In the genomic region with DNA sequence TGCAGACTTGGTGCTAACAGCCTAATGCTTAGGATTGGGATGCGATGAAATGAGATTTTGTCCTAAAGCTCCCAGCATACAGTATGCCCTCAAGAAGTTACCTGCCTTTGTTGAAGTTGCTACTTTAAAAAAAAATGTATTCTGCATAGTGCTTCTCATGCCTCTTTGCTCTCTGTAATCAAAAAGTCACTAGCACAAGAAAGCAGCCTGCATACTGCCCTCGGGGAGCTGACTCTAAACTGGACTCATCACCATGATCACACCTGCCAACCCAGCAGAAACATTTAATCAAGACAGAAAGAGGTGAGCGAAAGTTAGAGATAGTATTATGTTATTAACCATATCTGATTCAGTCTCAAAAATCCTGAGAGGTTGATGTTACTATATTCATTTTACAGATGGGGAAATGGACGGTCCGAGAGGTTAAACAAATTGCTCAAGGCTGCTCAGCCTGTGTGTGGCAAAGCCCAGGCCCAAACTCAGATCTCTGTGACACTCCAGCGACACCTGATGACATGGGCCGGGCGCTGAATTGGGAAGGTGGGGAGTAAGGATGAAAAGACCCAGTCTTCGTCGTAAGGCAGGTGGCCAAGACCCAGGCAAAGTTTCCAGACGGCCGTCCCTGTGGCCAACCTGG, we compare ENCODE assay signal across 9 cellular contexts. TPM values are rescaled to one million over a fixed set of nuclear protein-coding genes. Genes with fewer than 3 reads are reported as not detected.
DNase-seq lines count a peak whose midpoint lies in the region; ATAC-seq and TF ChIP-seq lines count a peak whose summit lies in the region.
"Had no signal": no experiment of that assay in that cellular context is flagged by ENCODE, and none has a peak within 500 bp of the region (broad histone marks: within the 10 kb centered on the region; RNA-seq: fewer than 3 reads in every experiment).

No MANE protein-coding gene starts in this region.

- H3K4me3 Mint-ChIP-seq in activated CD4-positive, alpha-beta T cell treated with anti-CD3 and anti-CD28 coated beads, Interleukin-2, amount 10 ng/mL, durations not matched to agents 7 days and 5 days: peak overlapping the region; percentile 74

- no peaks in the 10 kb centered on the region for H3K27me3 ChIP-seq in IMR-90 (ENCODE audit: control insufficient read depth, insufficient read depth, low read length)
- peaks cover 22% of the 10 kb centered on the region for H3K27me3 ChIP-seq in smooth muscle cell (ENCODE audit: low read depth)
- H3K27me3 ChIP-seq: adrenal gland had no signal

- dilution Hi-C loops in IMR-90 (cut with HindIII; ENCODE audit: low sequenced_read_pairs, unreplicated experiment): no loop called here

- H3K9ac ChIP-seq in IMR-90 (ENCODE audit: low read depth, low read length): peak overlapping the region; percentile 39
- no peak overlapping the region for H3K9ac ChIP-seq in smooth muscle cell (ENCODE audit: low read depth)

- H3K4me1 ChIP-seq in IMR-90 (ENCODE audit: control insufficient read depth, insufficient read depth, low read length) (peaks cover 3% of the 10 kb centered on the region; the same call in 1 of the 2 replicates), smooth muscle cell (ENCODE audit: low read depth) (peaks cover 11% of the 10 kb centered on the region)

- H2AK9ac ChIP-seq in IMR-90 (replicated peaks; ENCODE audit: low read depth, low read length, poor library complexity): peak overlapping the region; percentile 15

- no peak overlapping the region for H4K91ac ChIP-seq in IMR-90 (ENCODE audit: insufficient read depth, low read depth, low read length)

- H3K18ac ChIP-seq in IMR-90 (ENCODE audit: low read depth, low read length): no peak overlapping the region

- intact Hi-C loops in IMR-90 (cut with micrococcal nuclease): no loop called here

- no peak overlapping the region for H3K14ac ChIP-seq in IMR-90 (replicated peaks; ENCODE audit: low read depth, low read length)

- peaks cover 8% of the 10 kb centered on the region for H3F3A ChIP-seq in smooth muscle cell (ENCODE audit: low read depth)

- H3K79me2 ChIP-seq in smooth muscle cell (ENCODE audit: low read depth): no peaks in the 10 kb centered on the region

- no peak overlapping the region for H3K23ac ChIP-seq in IMR-90 (ENCODE audit: low read depth, low read length)

- no peak overlapping the region for H2BK15ac ChIP-seq in IMR-90 (ENCODE audit: low read depth, low read length)

- POLR2A ChIA-PET in activated CD4-positive, alpha-beta T cell treated with anti-CD3 and anti-CD28 coated beads, Interleukin-2, amount 10 ng/mL, durations not matched to agents 7 days and 5 days (lab: Charles Lee): interaction anchor here (0.6 kb wide), 1 partner anchor 28 kb away, joined by 3 read pairs; no protein-coding TSS in a partner anchor
- POLR2A ChIA-PET in IMR-90 (lab: Charles Lee; ENCODE audit: unreplicated experiment): no interaction called here

- no peaks in the 10 kb centered on the region for H3K9me3 Mint-ChIP-seq in activated CD4-positive, alpha-beta T cell treated with anti-CD3 and anti-CD28 coated beads, Interleukin-2, amount 10 ng/mL, durations not matched to agents 7 days and 5 days

- H3K4ac ChIP-seq in IMR-90 (ENCODE audit: low read depth, low read length): 0 out of 2 replicates have a peak overlapping the region, but pooled peaks have one; percentile 13

- H3K56ac ChIP-seq in IMR-90 (ENCODE audit: extremely low read depth, insufficient read depth, low read length): no peak overlapping the region

- ATAC-seq in IMR-90 (ENCODE audit: low read depth): no peak

- DNase-seq in activated CD4-positive, alpha-beta T cell treated with anti-CD3 and anti-CD28 coated beads, Interleukin-2, amount 10 ng/mL, durations not matched to agents 7 days and 5 days: no peak
- DNase-seq in activated CD4-positive, alpha-beta T cell treated with anti-CD3 and anti-CD28 coated beads for 48 hours: no peak
- DNase-seq in IMR-90: no peak
- DNase-seq in epithelial cell of proximal tubule (ENCODE audit: low read depth): no peak
- no peak for DNase-seq in smooth muscle cell (lab: John Stamatoyannopoulos, UW; ENCODE audit: unreplicated experiment)
- DNase-seq in HCEC 1CT: no peak
- no peak for DNase-seq in NCI-H748 treated with DMSO at 0.1 percent for 48 hours (lab: John Stamatoyannopoulos, UW)
- DNase-seq in stimulated activated CD4-positive, alpha-beta T cell treated with anti-CD3 and anti-CD28 coated beads, Interleukin-2, amount 100 ng/mL, for 24 hours: no peak

- no peaks in the 10 kb centered on the region for H3K9me3 ChIP-seq in IMR-90 (ENCODE audit: control insufficient read depth, insufficient read depth, low read length)
- H3K9me3 ChIP-seq in smooth muscle cell (replicated peaks; ENCODE audit: low read depth): no peaks in the 10 kb centered on the region
- H3K9me3 ChIP-seq: adrenal gland had no signal

- no peak overlapping the region for H2BK120ac ChIP-seq in IMR-90 (ENCODE audit: low read depth, low read length)

- H3K79me1 ChIP-seq in IMR-90 (ENCODE audit: low read depth in 1 of 2, low read length in 2 of 2): no peaks in the 10 kb centered on the region; a peak in 2 of 4 replicates

- in situ Hi-C loops in IMR-90 (cut with MboI; ENCODE audit: low sequenced_read_pairs): no loop called here

- H2BK5ac ChIP-seq in IMR-90 (ENCODE audit: low read depth, low read length, poor library complexity, severe bottlenecking): no peak overlapping the region

- H2AK5ac ChIP-seq in IMR-90 (ENCODE audit: low read depth, low read length): no peak overlapping the region; the same call in 1 of the 2 replicates

- TF ChIP-seq CTCF in IMR-90 (conservative IDR thresholded peaks at IDR 0.05; ENCODE audit: low read depth, low read length) (no peak), epithelial cell of proximal tubule (conservative IDR thresholded peaks at IDR 0.05; ENCODE audit: low read depth, low read length) (no peak), smooth muscle cell (IDR thresholded peaks at IDR 0.05; ENCODE audit: borderline replicate concordance, insufficient read depth, poor library complexity, severe bottlenecking) (no peak)

- peaks cover 6% of the 10 kb centered on the region for H3K36me3 Mint-ChIP-seq in activated CD4-positive, alpha-beta T cell treated with anti-CD3 and anti-CD28 coated beads, Interleukin-2, amount 10 ng/mL, durations not matched to agents 7 days and 5 days (ENCODE audit: low read depth)

- H3K27me3 Mint-ChIP-seq in activated CD4-positive, alpha-beta T cell treated with anti-CD3 and anti-CD28 coated beads, Interleukin-2, amount 10 ng/mL, durations not matched to agents 7 days and 5 days: peaks cover 21% of the 10 kb centered on the region

- no peak for TF ChIP-seq POLR2A in IMR-90 (IDR thresholded peaks at IDR 0.05; ENCODE audit: low read depth, low read length)

- no peak overlapping the region for H2BK20ac ChIP-seq in IMR-90 (ENCODE audit: low read depth, low read length)

- H3K9me1 ChIP-seq in IMR-90 (ENCODE audit: insufficient read depth, low read length): no peaks in the 10 kb centered on the region

- H3K4me2 ChIP-seq in IMR-90 (ENCODE audit: low read depth, low read length) (peak overlapping the region; percentile 31), smooth muscle cell (peak overlapping the region; percentile 90)

- H3K27ac ChIP-seq in IMR-90 (ENCODE audit: insufficient read depth, low read length) (no peak overlapping the region; the same call in 1 of the 2 replicates), smooth muscle cell (ENCODE audit: low read depth) (no peak overlapping the region)

- BruUV-seq in IMR-90 (replicated peaks; lab: Mats Ljungman, UMichigan): no TSS peak

- 32% methylated on average over 7 of the region's 12 CpGs; no CpG with 5 or more reads in 1 of the 2 experiments for WGBS in IMR-90 (ENCODE audit: extremely low coverage in 2 of 2, insufficient read length in 1 of 2), 2 experiments
- 46% methylated on average over 12 of the region's 12 CpGs for WGBS in smooth muscle cell (ENCODE audit: low lambda C conversion rate)

- no peak for TF ChIP-seq RAD21 in IMR-90 (IDR thresholded peaks at IDR 0.05; ENCODE audit: low read length)

- no peak overlapping the region for H4K5ac ChIP-seq in IMR-90 (ENCODE audit: low read depth, low read length)

- H4K20me1 ChIP-seq in IMR-90 (ENCODE audit: insufficient read depth, low read length) (no peaks in the 10 kb centered on the region), smooth muscle cell (ENCODE audit: low read depth) (no peaks in the 10 kb centered on the region)

- H3K27ac Mint-ChIP-seq in activated CD4-positive, alpha-beta T cell treated with anti-CD3 and anti-CD28 coated beads, Interleukin-2, amount 10 ng/mL, durations not matched to agents 7 days and 5 days: peak overlapping the region; percentile 70

- no peak overlapping the region for H4K8ac ChIP-seq in IMR-90 (ENCODE audit: low read depth in 2 of 2, low read length in 2 of 2)

- peaks cover 47% of the 10 kb centered on the region for H3K4me1 Mint-ChIP-seq in activated CD4-positive, alpha-beta T cell treated with anti-CD3 and anti-CD28 coated beads, Interleukin-2, amount 10 ng/mL, durations not matched to agents 7 days and 5 days

- peak overlapping the region; percentile 92 for H2AFZ ChIP-seq in IMR-90 (replicated peaks; ENCODE audit: low read length, poor library complexity)
- H2AFZ ChIP-seq in smooth muscle cell (ENCODE audit: low read depth): peak overlapping the region; percentile 70

- CTCF ChIA-PET in activated CD4-positive, alpha-beta T cell treated with anti-CD3 and anti-CD28 coated beads, Interleukin-2, amount 10 ng/mL, durations not matched to agents 7 days and 5 days (lab: Charles Lee): interaction anchor here (0.6 to 2.6 kb wide), 17 partner anchors 8 to 548 kb away, joined by 3 to 11 read pairs (median 4); no protein-coding TSS in a partner anchor
- CTCF ChIA-PET in IMR-90 (lab: Yijun Ruan, JAX): interaction anchor here (1.0 to 1.3 kb wide), 4 partner anchors 11 to 222 kb away, joined by 3 to 5 read pairs (median 3); no protein-coding TSS in a partner anchor

- H3K36me3 ChIP-seq in IMR-90 (ENCODE audit: control insufficient read depth, insufficient read depth, low read length): peaks cover 2% of the 10 kb centered on the region; the same call in 1 of the 2 replicates
- H3K36me3 ChIP-seq in smooth muscle cell (ENCODE audit: low read depth): no peaks in the 10 kb centered on the region
- H3K36me3 ChIP-seq: adrenal gland had no signal

- H3K4me3 ChIP-seq in IMR-90 (ENCODE audit: insufficient read depth, low read depth, low read length) (peak overlapping the region; percentile 73), epithelial cell of proximal tubule (ENCODE audit: low read depth, low read length) (peak overlapping the region; percentile 53), smooth muscle cell (peak overlapping the region; percentile 64)

TF ChIP-seq in IMR-90, 13 proteins besides CTCF, POLR2A, EP300 and RAD21 (continues in another document):
- no peak for TF ChIP-seq NFE2L2 (IDR thresholded peaks at IDR 0.05; ENCODE audit: low read depth, low read length)

RNA-seq across cellular contexts. Expression of gene BATF3, which starts 1.1 kb away (rescaled TPM):
- 10 to 100 TPM; 12.5 to 14.0 TPM for total RNA-seq in activated CD4-positive, alpha-beta T cell treated with anti-CD3 and anti-CD28 coated beads, Interleukin-2, amount 10 ng/mL, durations not matched to agents 7 days and 5 days
- total RNA-seq in IMR-90 (2012; rRNA removed): 1.6 and 2.2 TPM in 2 replicates
- polyA plus RNA-seq in IMR-90 (2012; rRNA removed): 3.0 and 3.9 TPM in 2 replicates
- 3.4 and 3.8 TPM in 2 replicates for polyA plus RNA-seq in IMR-90 (2012; cell fraction: cytosol; rRNA removed)
- polyA plus RNA-seq in IMR-90 (2012; cell fraction: nucleus; rRNA removed; ENCODE audit: low replicate concordance): 5.1 and 5.2 TPM in 2 replicates
- total RNA-seq in epithelial cell of proximal tubule: 2.5 TPM in 1 of 2 replicates, not detected in the other
- 0.45 and 5.8 TPM in 2 replicates for total RNA-seq in smooth muscle cell
- polyA plus RNA-seq in smooth muscle cell: 11.5 and 12.1 TPM in 2 replicates
